In genomic region chr11:106076421-106076922, GRCh38 we compare ENCODE assay signal across 8 cellular contexts. TPM values are rescaled to one million over a fixed set of nuclear protein-coding genes. Genes with fewer than 3 reads are reported as not detected.
DNase-seq lines count a peak whose midpoint lies in the region; ATAC-seq and TF ChIP-seq lines count a peak whose summit lies in the region.

No MANE protein-coding gene starts in this region.

- peak overlapping the region; percentile 99 for H3K27ac Mint-ChIP-seq in activated T-cell treated with anti-CD3 and anti-CD28 coated beads, Interleukin-2, amount 50 U/mL, for 24 hours
- peak overlapping the region; percentile 96 for H3K27ac Mint-ChIP-seq in effector memory CD8-positive, alpha-beta T cell
- H3K27ac Mint-ChIP-seq in natural killer cell = peak overlapping the region; percentile 96

- peak overlapping the region; percentile 25 for H3K27ac ChIP-seq in RWPE2 (ENCODE audit: poor library complexity, severe bottlenecking)

- H3K27me3 Mint-ChIP-seq in activated T-cell treated with anti-CD3 and anti-CD28 coated beads, Interleukin-2, amount 50 U/mL, for 24 hours = no peaks in the 10 kb centered on the region
- no peaks in the 10 kb centered on the region for H3K27me3 Mint-ChIP-seq in effector memory CD8-positive, alpha-beta T cell
- no peaks in the 10 kb centered on the region for H3K27me3 Mint-ChIP-seq in natural killer cell (ENCODE audit: low read depth in 2 of 2)

- H3K4me1 ChIP-seq in RWPE2 (ENCODE audit: insufficient read depth, poor library complexity, severe bottlenecking) = peaks cover 8% of the 10 kb centered on the region

- intact Hi-C loops in natural killer cell (cut with micrococcal nuclease) = loop anchor here (1.0 kb wide), 1 partner anchor 54 kb away; the partner anchor contains the start of gene MSANTD4

- ATAC-seq in RWPE2 (ENCODE audit: low read depth) (no peak), natural killer cell (no peak)
- no peak for ATAC-seq in effector memory CD8-positive, alpha-beta T cell (replicated peaks)

- no peak for DNase-seq in activated T-cell treated with anti-CD3 and anti-CD28 coated beads, Interleukin-2, amount 50 U/mL, for 24 hours
- DNase-seq in activated T-cell treated with anti-CD3 and anti-CD28 coated beads, Interleukin-2, amount 50 U/mL, for 1 hour = no peak
- no peak for DNase-seq in RWPE2 (ENCODE audit: low spot score)
- no peak for DNase-seq in effector memory CD8-positive, alpha-beta T cell
- DNase-seq in natural killer cell = no peak
- DNase-seq in globus pallidus (ENCODE audit: low spot score) = no peak
- DNase-seq in activated CD4-positive, CD25-positive, alpha-beta regulatory T cell treated with anti-CD3 and anti-CD28 coated beads, Interleukin-2, amount 50 U/mL, for 72 hours = no peak
- DNase-seq in RKO (ENCODE audit: low spot score) = no peak

- H3K4me3 Mint-ChIP-seq in activated T-cell treated with anti-CD3 and anti-CD28 coated beads, Interleukin-2, amount 50 U/mL, for 24 hours = peak overlapping the region; percentile 97
- H3K4me3 Mint-ChIP-seq in effector memory CD8-positive, alpha-beta T cell = peak overlapping the region; percentile 94
- H3K4me3 Mint-ChIP-seq in natural killer cell = peak overlapping the region; percentile 97

- TF ChIP-seq CTCF in RWPE2 (IDR thresholded peaks at IDR 0.05; ENCODE audit: poor library complexity, severe bottlenecking) = no peak
- no peak for TF ChIP-seq CTCF in natural killer cell (IDR thresholded peaks at IDR 0.05)

- H3K9me3 Mint-ChIP-seq in activated T-cell treated with anti-CD3 and anti-CD28 coated beads, Interleukin-2, amount 50 U/mL, for 24 hours = no peaks in the 10 kb centered on the region
- no peaks in the 10 kb centered on the region for H3K9me3 Mint-ChIP-seq in effector memory CD8-positive, alpha-beta T cell
- H3K9me3 Mint-ChIP-seq in natural killer cell = no peaks in the 10 kb centered on the region

- peaks cover 47% of the 10 kb centered on the region for H3K4me1 Mint-ChIP-seq in activated T-cell treated with anti-CD3 and anti-CD28 coated beads, Interleukin-2, amount 50 U/mL, for 24 hours (ENCODE audit: low read depth)
- H3K4me1 Mint-ChIP-seq in effector memory CD8-positive, alpha-beta T cell (ENCODE audit: low read depth in 2 of 2) = peaks cover 31 to 49% of the 10 kb centered on the region in 2 donors
- peaks cover 39 to 48% of the 10 kb centered on the region in 2 donors for H3K4me1 Mint-ChIP-seq in natural killer cell

- peaks cover 23% of the 10 kb centered on the region for H3K36me3 ChIP-seq in RWPE2 (ENCODE audit: low read depth)

- peaks cover 41% of the 10 kb centered on the region for H3K36me3 Mint-ChIP-seq in activated T-cell treated with anti-CD3 and anti-CD28 coated beads, Interleukin-2, amount 50 U/mL, for 24 hours (ENCODE audit: low read depth)
- H3K36me3 Mint-ChIP-seq in effector memory CD8-positive, alpha-beta T cell (ENCODE audit: insufficient read depth) = peaks cover 23% of the 10 kb centered on the region
- H3K36me3 Mint-ChIP-seq in natural killer cell = no peaks in the 10 kb centered on the region

- H3K9me3 ChIP-seq in RWPE2 (ENCODE audit: severe bottlenecking) = no peaks in the 10 kb centered on the region

- no peaks in the 10 kb centered on the region for H3K27me3 ChIP-seq in RWPE2 (ENCODE audit: insufficient read depth, poor library complexity, severe bottlenecking)

- H3K4me3 ChIP-seq in RWPE2 (ENCODE audit: severe bottlenecking) = peak overlapping the region; percentile 81

RNA-seq across cellular contexts. Expression of gene KBTBD3, which starts 0.7 kb away (rescaled TPM):
- 10 to 100 TPM in 1 of 3 donors, 1 to 10 TPM in 2; 9.0 to 12.7 (median 9.9) TPM for total RNA-seq in natural killer cell

RNA-seq across cellular contexts. Expression of gene AASDHPPT, which starts 1.0 kb away (rescaled TPM):
- 10 to 100 TPM; 18.7 to 30.6 (median 23.9) TPM for total RNA-seq in natural killer cell

RNA-seq across cellular contexts. Expression of gene MSANTD4, which starts 54.4 kb away (rescaled TPM):
- total RNA-seq in natural killer cell = 1 to 10 TPM; 5.1 to 8.7 (median 7.2) TPM
